In genomic region chr11:117328414-117329010, GRCh38 we compare ENCODE assay signal across 8 cellular contexts. TPM values are rescaled to one million over a fixed set of nuclear protein-coding genes. Genes with fewer than 3 reads are reported as not detected.
DNase-seq lines count a peak whose midpoint lies in the region; ATAC-seq and TF ChIP-seq lines count a peak whose summit lies in the region.

No MANE protein-coding gene starts in this region.

- H3K4me3 ChIP-seq in esophagus squamous epithelium = peak overlapping the region; percentile 45 to 89 (median 64)

- ATAC-seq in HG03442 (IDR thresholded peaks at IDR 0.05; ENCODE audit: unreplicated experiment) (peak; percentile 5), GM19467 (IDR thresholded peaks at IDR 0.05; ENCODE audit: unreplicated experiment) (no peak)
- ATAC-seq in naive thymus-derived CD8-positive, alpha-beta T cell = peak; percentile 4 to 13

- intact Hi-C loops in esophagus squamous epithelium (cut with DNase I) = no loop called here

- TF ChIP-seq CTCF in esophagus squamous epithelium (IDR thresholded peaks at IDR 0.05) = no peak
- TF ChIP-seq CTCF in glutamatergic neuron (IDR thresholded peaks at IDR 0.05; ENCODE audit: partially characterized antibody, unreplicated experiment) = no peak

- H3K4me1 ChIP-seq in esophagus squamous epithelium = peaks cover 7 to 24% (median 11%) of the 10 kb centered on the region in 3 donors

- 5 to 7% methylated on average over 15 of the region's 15 CpGs for WGBS in esophagus squamous epithelium, 2 donors

- H3K27me3 Mint-ChIP-seq in naive thymus-derived CD8-positive, alpha-beta T cell = no peaks in the 10 kb centered on the region
- H3K27me3 Mint-ChIP-seq in glutamatergic neuron (ENCODE audit: unreplicated experiment) = no peaks in the 10 kb centered on the region

- H3K27ac Mint-ChIP-seq in naive thymus-derived CD8-positive, alpha-beta T cell = no peak overlapping the region
- no peak overlapping the region for H3K27ac Mint-ChIP-seq in glutamatergic neuron (ENCODE audit: unreplicated experiment)

- no peaks in the 10 kb centered on the region for H3K9me3 ChIP-seq in esophagus squamous epithelium

- H3K9me3 Mint-ChIP-seq in naive thymus-derived CD8-positive, alpha-beta T cell = no peaks in the 10 kb centered on the region
- no peaks in the 10 kb centered on the region for H3K9me3 Mint-ChIP-seq in glutamatergic neuron (ENCODE audit: unreplicated experiment)

- POLR2A ChIA-PET in naive thymus-derived CD8-positive, alpha-beta T cell (lab: Charles Lee) = interaction anchor here (0.5 to 1.1 kb wide), 4 partner anchors 8 to 556 kb away, joined by 3 to 4 read pairs (median 4); partner anchors contain the start of gene BUD13

- no peaks in the 10 kb centered on the region for H3K36me3 ChIP-seq in esophagus squamous epithelium

- H3K4me1 Mint-ChIP-seq in naive thymus-derived CD8-positive, alpha-beta T cell = peaks cover 0 to 18% (median 10%) of the 10 kb centered on the region in 4 donors
- no peaks in the 10 kb centered on the region for H3K4me1 Mint-ChIP-seq in glutamatergic neuron (ENCODE audit: low read depth, unreplicated experiment)

- no peak for TF ChIP-seq POLR2A in esophagus squamous epithelium (IDR thresholded peaks at IDR 0.05)

- peak overlapping the region; percentile 79 to 96 (median 90) for H3K27ac ChIP-seq in esophagus squamous epithelium

- H3K36me3 Mint-ChIP-seq in naive thymus-derived CD8-positive, alpha-beta T cell = peaks cover 0 to 4% (median 0%) of the 10 kb centered on the region in 3 donors
- H3K36me3 Mint-ChIP-seq in glutamatergic neuron (ENCODE audit: unreplicated experiment) = no peaks in the 10 kb centered on the region

- no peaks in the 10 kb centered on the region for H3K27me3 ChIP-seq in esophagus squamous epithelium

- DNase-seq in NOMO-1 (lab: John Stamatoyannopoulos, UW; ENCODE audit: unreplicated experiment in 2 of 2) (peak; percentile 1 to 45), NOMO-1 treated with dmso at 0.1 percent for 144 hours (lab: John Stamatoyannopoulos, UW; ENCODE audit: unreplicated experiment) (no peak), SK-N-DZ (ENCODE audit: low spot score) (peak; percentile 18), esophagus squamous epithelium (lab: John Stamatoyannopoulos, UW) (no peak), glutamatergic neuron (no peak)
- peak in 1 of 10 donors; percentile 4 for DNase-seq in naive thymus-derived CD8-positive, alpha-beta T cell

- no peak overlapping the region for H3K4me3 Mint-ChIP-seq in naive thymus-derived CD8-positive, alpha-beta T cell
- no peak overlapping the region for H3K4me3 Mint-ChIP-seq in glutamatergic neuron (ENCODE audit: unreplicated experiment)

RNA-seq across cellular contexts. Expression of gene CEP164, which starts 0.9 kb away (rescaled TPM):
- 11.0 and 11.8 TPM in 2 replicates for polyA plus RNA-seq in SK-N-DZ (2014; cell fraction: cytosol; rRNA removed)
- polyA plus RNA-seq in SK-N-DZ (2014; cell fraction: nucleus; rRNA removed) = 35.4 and 50.2 TPM in 2 replicates
- 10 to 100 TPM in 2 of 4 donors, 1 to 10 TPM in 2; 7.3 to 20.0 (median 13.0) TPM for total RNA-seq in esophagus squamous epithelium
- total RNA-seq in naive thymus-derived CD8-positive, alpha-beta T cell = 10 to 100 TPM; 38.6 to 45.4 TPM
- 10 to 100 TPM; 11.3 to 15.6 (median 14.9) TPM for polyA plus RNA-seq in naive thymus-derived CD8-positive, alpha-beta T cell
- total RNA-seq in glutamatergic neuron (ENCODE audit: unreplicated experiment) = 27.1 TPM

RNA-seq across cellular contexts. Expression of gene BACE1, which starts 12.5 kb away (rescaled TPM):
- polyA plus RNA-seq in SK-N-DZ (2014; cell fraction: cytosol; rRNA removed) = 3.0 and 5.0 TPM in 2 replicates
- polyA plus RNA-seq in SK-N-DZ (2014; cell fraction: nucleus; rRNA removed) = 4.9 and 9.7 TPM in 2 replicates
- total RNA-seq in esophagus squamous epithelium = 10 to 100 TPM in 3 of 4 donors, 1 to 10 TPM in 1; 7.0 to 16.9 (median 13.9) TPM
- total RNA-seq in naive thymus-derived CD8-positive, alpha-beta T cell = under 1 TPM; 0.25 to 0.29 TPM
- under 1 TPM in 2 of 3 donors, not detected in 1; 0.08 to 0.41 TPM for polyA plus RNA-seq in naive thymus-derived CD8-positive, alpha-beta T cell
- 47.4 TPM for total RNA-seq in glutamatergic neuron (ENCODE audit: unreplicated experiment)

RNA-seq across cellular contexts. Expression of gene BACE1-AS, which starts 37.4 kb away (rescaled TPM):
- 2.8 and 2.9 TPM in 2 replicates for polyA plus RNA-seq in SK-N-DZ (2014; cell fraction: cytosol; rRNA removed)
- polyA plus RNA-seq in SK-N-DZ (2014; cell fraction: nucleus; rRNA removed) = 3.6 and 4.2 TPM in 2 replicates
- total RNA-seq in esophagus squamous epithelium = 1 to 10 TPM; 2.0 to 5.7 (median 3.6) TPM
- total RNA-seq in naive thymus-derived CD8-positive, alpha-beta T cell = 10 to 100 TPM; 10.5 to 11.6 TPM
- polyA plus RNA-seq in naive thymus-derived CD8-positive, alpha-beta T cell = under 1 TPM; 0.19 to 0.82 (median 0.21) TPM
- 18.1 TPM for total RNA-seq in glutamatergic neuron (ENCODE audit: unreplicated experiment)

Comparison
In these comparisons a context has a peak if more than half of its experiments do, and no peak if none do; other contexts are left out.
1. DNase-seq: peak in NOMO-1 (2 of 2) and SK-N-DZ (single experiment); none in NOMO-1 treated with dmso at 0.1 percent for 144 hours (single experiment), esophagus squamous epithelium (single experiment) and glutamatergic neuron (single experiment).
2. RNA of gene BACE1, which starts 12.5 kb away (total RNA-seq): 47.4 TPM in glutamatergic neuron (single experiment) and 7.0 to 16.9 TPM in esophagus squamous epithelium; 0.25 to 0.29 TPM in naive thymus-derived CD8-positive, alpha-beta T cell; every median in the first group is over 4 times any median in the second.